ENCODE assay signal across 8 cellular contexts in genomic region chr2:42792583-42793313, GRCh38. TPM values are rescaled to one million over a fixed set of nuclear protein-coding genes. Genes with fewer than 3 reads are reported as not detected.
DNase-seq lines count a peak whose midpoint lies in the region; ATAC-seq and TF ChIP-seq lines count a peak whose summit lies in the region.

Gene HAAO (minus strand): TSS chr2:42792583. CDS start chr2:42792536, 47 bp downstream.

- peak within 1 kb of the TSS; percentile 84 for H3K4me3 Mint-ChIP-seq in T-helper 2 cell treated with Interferon-gamma antibody and Interleukin-4, amounts not matched to agents 5 μg/mL and 100 μg/mL, for 36 hours

- TF ChIP-seq CTCF in gastroesophageal sphincter (IDR thresholded peaks at IDR 0.05), result peak in 3 of 4 experiments; percentile 30 to 56 (median 38)

- H3K4me3 ChIP-seq in GM08714 (ENCODE audit: low read length) (peak within 1 kb of the TSS; percentile 77), gastroesophageal sphincter (peak within 1 kb of the TSS; percentile 43 to 61), neuronal stem cell (ENCODE audit: low read length in 2 of 2) (peak within 1 kb of the TSS in 1 of 2 donors; percentile 85)

- H3K18ac ChIP-seq in neuronal stem cell (ENCODE audit: low read length), result peak within 1 kb of the TSS; percentile 96

- no peaks in the 10 kb centered on the region for H3K36me3 ChIP-seq in gastroesophageal sphincter
- H3K36me3 ChIP-seq in neuronal stem cell (replicated peaks in 1 of 2; ENCODE audit: control insufficient read depth in 2 of 2, insufficient read depth in 2 of 2, low read length in 2 of 2), result no peaks in the 10 kb centered on the region

- no peak within 1 kb of the TSS for H2BK5ac ChIP-seq in neuronal stem cell (ENCODE audit: low read length)

- DNase-seq in T-helper 2 cell treated with Interferon-gamma antibody and Interleukin-4, amounts not matched to agents 5 μg/mL and 100 μg/mL, for 36 hours (ENCODE audit: low spot score), result no peak
- DNase-seq in neuronal stem cell (ENCODE audit: low spot score) (peak; percentile 57), NCI-H345 (lab: John Stamatoyannopoulos, UW) (no peak), NCI-H1694 treated with DMSO at 0.1 percent for 48 hours (lab: John Stamatoyannopoulos, UW) (no peak), T-helper 9 cell (no peak)

- peak within 1 kb of the TSS; percentile 88 for H3K9ac ChIP-seq in neuronal stem cell (ENCODE audit: low read depth, low read length, poor library complexity)

- H2BK120ac ChIP-seq in neuronal stem cell (ENCODE audit: low read depth, low read length), result no peak within 1 kb of the TSS

- H3K9me3 ChIP-seq in gastroesophageal sphincter (no peaks in the 10 kb centered on the region), neuronal stem cell (replicated peaks in 1 of 2; ENCODE audit: control insufficient read depth in 2 of 2, insufficient read depth in 1 of 2, low read depth in 1 of 2, low read length in 2 of 2) (peaks cover 3 to 12% of the 10 kb centered on the region in 2 donors)

- H3K23ac ChIP-seq in neuronal stem cell (ENCODE audit: low read depth, low read length, poor library complexity), result peak within 1 kb of the TSS; percentile 53

- TF ChIP-seq POLR2A in gastroesophageal sphincter (IDR thresholded peaks at IDR 0.05), result peak; percentile 44 to 61

- H3K4me1 ChIP-seq in gastroesophageal sphincter (peaks cover 0 to 46% (median 8%) of the 10 kb centered on the region in 3 donors), neuronal stem cell (ENCODE audit: control insufficient read depth in 2 of 2, insufficient read depth in 1 of 2, low read depth in 1 of 2, low read length in 2 of 2) (peaks cover 0 to 4% of the 10 kb centered on the region in 2 donors)

- H2AFZ ChIP-seq in neuronal stem cell (ENCODE audit: low read length), result peak within 1 kb of the TSS; percentile 74

- H3K4me1 Mint-ChIP-seq in T-helper 2 cell treated with Interferon-gamma antibody and Interleukin-4, amounts not matched to agents 5 μg/mL and 100 μg/mL, for 36 hours (ENCODE audit: low read depth), result peaks cover 38% of the 10 kb centered on the region

- peak within 1 kb of the TSS; percentile 56 for H4K91ac ChIP-seq in neuronal stem cell (ENCODE audit: low read depth, low read length, poor library complexity)

- H3K27ac ChIP-seq in gastroesophageal sphincter, result peak within 1 kb of the TSS; percentile 50 to 92 (median 87)
- H3K27ac ChIP-seq in neuronal stem cell (replicated peaks; ENCODE audit: low read length), result peak within 1 kb of the TSS; percentile 27

- H4K8ac ChIP-seq in neuronal stem cell (ENCODE audit: low read depth, low read length), result peak within 1 kb of the TSS; percentile 3

- peak within 1 kb of the TSS; percentile 10 for H2BK12ac ChIP-seq in neuronal stem cell (ENCODE audit: low read length)

- H3K14ac ChIP-seq in neuronal stem cell (ENCODE audit: low read length), result no peak within 1 kb of the TSS

- H3K27me3 ChIP-seq in gastroesophageal sphincter (no peaks in the 10 kb centered on the region), neuronal stem cell (ENCODE audit: control insufficient read depth in 3 of 3, insufficient read depth in 3 of 3, low read depth in 1 of 3, low read length in 3 of 3) (peaks cover 0 to 8% (median 0%) of the 10 kb centered on the region in 3 experiments)

- peak within 1 kb of the TSS; percentile 72 for H2AK5ac ChIP-seq in neuronal stem cell (ENCODE audit: low read depth, low read length)

- no peaks in the 10 kb centered on the region for H3K79me1 ChIP-seq in neuronal stem cell (ENCODE audit: low read depth, low read length)

- peak within 1 kb of the TSS; percentile 71 for H3K27ac Mint-ChIP-seq in T-helper 2 cell treated with Interferon-gamma antibody and Interleukin-4, amounts not matched to agents 5 μg/mL and 100 μg/mL, for 36 hours

- ATAC-seq in GM21737 (IDR thresholded peaks at IDR 0.05; ENCODE audit: unreplicated experiment), result peak; percentile 30
- peak; percentile 69 for ATAC-seq in gastroesophageal sphincter

- TF ChIP-seq EP300 in gastroesophageal sphincter (IDR thresholded peaks at IDR 0.05), result no peak

- H2BK15ac ChIP-seq in neuronal stem cell (ENCODE audit: low read length), result peak within 1 kb of the TSS; percentile 57

- H3K36me3 Mint-ChIP-seq in T-helper 2 cell treated with Interferon-gamma antibody and Interleukin-4, amounts not matched to agents 5 μg/mL and 100 μg/mL, for 36 hours (ENCODE audit: low read depth), result peaks cover 5% of the 10 kb centered on the region

- no peaks in the 10 kb centered on the region for H3K9me3 Mint-ChIP-seq in T-helper 2 cell treated with Interferon-gamma antibody and Interleukin-4, amounts not matched to agents 5 μg/mL and 100 μg/mL, for 36 hours

- WGBS in gastroesophageal sphincter (ENCODE audit: low coverage in 1 of 2), 2 donors, result 15% methylated on average over 4 of the region's 73 CpGs; no CpG with 5 or more reads in 1 of the 2 donors
- no CpG with 5 or more reads among the region's 73 CpGs for WGBS in neuronal stem cell (ENCODE audit: extremely low coverage in 2 of 2, insufficient read length in 2 of 2, insufficient replicate concordance in 1 of 2), 2 donors

- H3K4ac ChIP-seq in neuronal stem cell (ENCODE audit: low read length), result no peak within 1 kb of the TSS

- H3K4me2 ChIP-seq in neuronal stem cell (ENCODE audit: insufficient read depth, low read length, poor library complexity, severe bottlenecking), result peak within 1 kb of the TSS; percentile 75

- H3K27me3 Mint-ChIP-seq in T-helper 2 cell treated with Interferon-gamma antibody and Interleukin-4, amounts not matched to agents 5 μg/mL and 100 μg/mL, for 36 hours (ENCODE audit: low read depth), result peaks cover 38% of the 10 kb centered on the region

RNA-seq across cellular contexts. Expression of gene HAAO, which starts in this region (rescaled TPM):
- 10 to 100 TPM in 2 of 4 donors, 1 to 10 TPM in 2; 6.0 to 19.1 (median 9.8) TPM for total RNA-seq in gastroesophageal sphincter
- polyA plus RNA-seq in neuronal stem cell (2013, experiment 1 of 2), result 2.1 TPM
- polyA plus RNA-seq in neuronal stem cell (2013, experiment 2 of 2), result 2.5 TPM
